Comparison of ENCODE assay signal across 8 cellular contexts in the genomic region with DNA sequence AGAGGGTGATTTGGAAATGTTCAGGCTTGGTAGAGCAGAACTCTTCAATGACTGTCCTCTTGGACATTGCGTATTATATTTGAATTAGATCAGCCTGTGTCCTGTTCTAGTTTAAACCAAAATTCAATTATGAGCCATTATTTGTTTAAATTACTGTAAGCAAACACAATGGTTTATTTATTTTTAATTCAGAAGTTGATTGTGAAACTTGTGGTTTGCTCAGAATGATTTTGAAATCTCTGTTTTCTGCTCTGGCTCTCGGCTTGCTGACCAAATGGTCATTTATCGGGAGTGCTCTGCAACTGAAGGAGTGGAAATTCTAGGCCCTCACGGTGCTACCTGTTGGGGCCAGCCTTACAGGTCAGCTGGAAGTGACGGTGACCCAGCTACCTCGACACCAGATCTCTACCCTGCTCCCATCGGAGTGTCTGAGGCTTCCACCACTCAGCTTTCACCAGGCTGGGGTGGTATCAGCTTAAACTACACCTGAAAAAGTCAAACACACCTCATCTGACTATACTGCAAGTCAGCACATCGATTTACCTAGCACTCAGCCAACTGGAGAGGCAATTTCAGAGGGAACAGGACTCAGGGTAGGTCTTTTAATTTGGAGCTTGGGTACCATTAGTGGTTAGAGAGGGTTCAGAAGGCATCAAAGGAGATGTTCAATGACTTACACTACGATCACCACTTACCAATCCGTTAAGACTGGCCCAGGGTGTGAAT. TPM values are rescaled to one million over a fixed set of nuclear protein-coding genes. Genes with fewer than 3 reads are reported as not detected.
DNase-seq lines count a peak whose midpoint lies in the region; ATAC-seq and TF ChIP-seq lines count a peak whose summit lies in the region.

No MANE protein-coding gene starts in this region.

- POLR2A ChIA-PET in CD4-positive, alpha-beta memory T cell (lab: Charles Lee; ENCODE audit: partially characterized antibody) = interaction anchor here (1.1 to 3.6 kb wide), 6 partner anchors 37 to 79 kb away, joined by 3 to 87 read pairs (median 18); partner anchors contain the start of genes GPD2 and NR4A2
- POLR2A ChIA-PET in activated B cell treated with CpG ODN at 0.5 μM for 24 hours (lab: Charles Lee) = interaction anchor here (1.9 to 3.7 kb wide), 4 partner anchors 36 to 139 kb away, joined by 9 to 66 read pairs (median 44); partner anchors contain the start of genes GPD2 and NR4A2

- H3K4me1 Mint-ChIP-seq in CD4-positive, alpha-beta memory T cell = peaks cover 13 to 36% (median 21%) of the 10 kb centered on the region in 4 donors
- H3K4me1 Mint-ChIP-seq in activated B cell treated with CpG ODN at 0.5 μM for 24 hours = peaks cover 35% of the 10 kb centered on the region

- peaks cover 0 to 10% of the 10 kb centered on the region in 2 donors for H3K36me3 Mint-ChIP-seq in CD4-positive, alpha-beta memory T cell
- peaks cover 10% of the 10 kb centered on the region for H3K36me3 Mint-ChIP-seq in activated B cell treated with CpG ODN at 0.5 μM for 24 hours (ENCODE audit: low read depth)

- H3K36me3 ChIP-seq in CD4-positive, alpha-beta memory T cell (ENCODE audit: insufficient read depth, low read length) = no peaks in the 10 kb centered on the region

- H3K27me3 ChIP-seq in CD4-positive, alpha-beta memory T cell (ENCODE audit: insufficient read depth, low read length) = no peaks in the 10 kb centered on the region

- CTCF ChIA-PET in CD4-positive, alpha-beta memory T cell (lab: Charles Lee; ENCODE audit: partially characterized antibody) = interaction anchor here (1.0 to 4.3 kb wide), 6 partner anchors 9 to 65 kb away, joined by 3 to 41 read pairs (median 3); partner anchors contain the start of gene NR4A2
- CTCF ChIA-PET in activated B cell treated with CpG ODN at 0.5 μM for 24 hours (lab: Charles Lee) = interaction anchor here (1.3 to 2.0 kb wide), 4 partner anchors 9 to 66 kb away, joined by 3 to 17 read pairs (median 4); no protein-coding TSS in a partner anchor

- no peak for DNase-seq in CD4-positive, alpha-beta memory T cell
- DNase-seq in activated B cell treated with CpG ODN at 0.5 μM for 24 hours (no peak), fibroblast of villous mesenchyme (ENCODE audit: low read depth) (peak; percentile 77), retina (peak; percentile 9), NCI-H187 (lab: John Stamatoyannopoulos, UW) (no peak)
- no peak for DNase-seq in stimulated activated CD4-positive, alpha-beta T cell treated with anti-CD3 and anti-CD28 coated beads, Interleukin-4, amount 100 ng/mL, for 4 hours

- intact Hi-C loops in CD4-positive, alpha-beta memory T cell (cut with micrococcal nuclease) = no loop called here
- intact Hi-C loops in activated B cell treated with CpG ODN at 0.5 μM for 24 hours (cut with micrococcal nuclease) = no loop called here

- H3K9me3 Mint-ChIP-seq in CD4-positive, alpha-beta memory T cell = peaks cover 0 to 8% (median 0%) of the 10 kb centered on the region in 8 donors
- H3K9me3 Mint-ChIP-seq in activated B cell treated with CpG ODN at 0.5 μM for 24 hours = no peaks in the 10 kb centered on the region

- peak overlapping the region; percentile 89 to 90 for H3K4me3 ChIP-seq in CD4-positive, alpha-beta memory T cell (ENCODE audit: low read length in 2 of 2)
- H3K4me3 ChIP-seq in fibroblast of villous mesenchyme (ENCODE audit: low read depth, low read length) = peak overlapping the region; percentile 84

- peak overlapping the region; percentile 89 to 99 (median 92) for H3K4me3 Mint-ChIP-seq in CD4-positive, alpha-beta memory T cell
- H3K4me3 Mint-ChIP-seq in activated B cell treated with CpG ODN at 0.5 μM for 24 hours = peak overlapping the region; percentile 96

- H3K27ac ChIP-seq in CD4-positive, alpha-beta memory T cell (ENCODE audit: low read depth, low read length) = peak overlapping the region; percentile 87

- H3K27ac Mint-ChIP-seq in CD4-positive, alpha-beta memory T cell = peak overlapping the region; percentile 90 to 100 (median 97)
- H3K27ac Mint-ChIP-seq in activated B cell treated with CpG ODN at 0.5 μM for 24 hours = peak overlapping the region; percentile 99

- peaks cover 8% of the 10 kb centered on the region for H3K4me1 ChIP-seq in CD4-positive, alpha-beta memory T cell (ENCODE audit: insufficient read depth, low read length)

- ATAC-seq in HG03064 (IDR thresholded peaks at IDR 0.05; ENCODE audit: low read depth, unreplicated experiment) (peak; percentile 0), activated B cell treated with CpG ODN at 0.5 μM for 24 hours (ENCODE audit: low read depth) (no peak), HG02870 (IDR thresholded peaks at IDR 0.05; ENCODE audit: unreplicated experiment) (no peak)

- no peak for TF ChIP-seq CTCF in activated B cell treated with CpG ODN at 0.5 μM for 24 hours (IDR thresholded peaks at IDR 0.05)
- no peak for TF ChIP-seq CTCF in fibroblast of villous mesenchyme (IDR thresholded peaks at IDR 0.05; ENCODE audit: insufficient read depth, low read depth, low read length)

- H3K9me3 ChIP-seq in CD4-positive, alpha-beta memory T cell (ENCODE audit: control insufficient read depth in 1 of 2, low read length in 2 of 2) = no peaks in the 10 kb centered on the region

- peaks cover 0 to 8% of the 10 kb centered on the region in 2 donors for H3K27me3 Mint-ChIP-seq in CD4-positive, alpha-beta memory T cell
- peaks cover 6% of the 10 kb centered on the region for H3K27me3 Mint-ChIP-seq in activated B cell treated with CpG ODN at 0.5 μM for 24 hours

RNA-seq across cellular contexts. Expression of gene GPD2, which starts 36.8 kb away (rescaled TPM):
- total RNA-seq in CD4-positive, alpha-beta memory T cell = 10 to 100 TPM; 12.2 to 13.1 TPM
- 1 to 10 TPM; 3.5 to 7.8 TPM for polyA plus RNA-seq in CD4-positive, alpha-beta memory T cell
- total RNA-seq in activated B cell treated with CpG ODN at 0.5 μM for 24 hours = 17.8 and 18.3 TPM in 2 replicates
- 44.5 and 63.9 TPM in 2 replicates for total RNA-seq in fibroblast of villous mesenchyme

Comparison
In these comparisons a context has a peak if more than half of its experiments do, and no peak if none do; other contexts are left out.
1. DNase-seq: peak in fibroblast of villous mesenchyme (single experiment) and retina (single experiment); none in CD4-positive, alpha-beta memory T cell (0 of 5), activated B cell treated with CpG ODN at 0.5 μM for 24 hours (single experiment), stimulated activated CD4-positive, alpha-beta T cell treated with anti-CD3 and anti-CD28 coated beads, Interleukin-4, amount 100 ng/mL, for 4 hours (0 of 2) and NCI-H187 (0 of 2).